In the genomic region with DNA sequence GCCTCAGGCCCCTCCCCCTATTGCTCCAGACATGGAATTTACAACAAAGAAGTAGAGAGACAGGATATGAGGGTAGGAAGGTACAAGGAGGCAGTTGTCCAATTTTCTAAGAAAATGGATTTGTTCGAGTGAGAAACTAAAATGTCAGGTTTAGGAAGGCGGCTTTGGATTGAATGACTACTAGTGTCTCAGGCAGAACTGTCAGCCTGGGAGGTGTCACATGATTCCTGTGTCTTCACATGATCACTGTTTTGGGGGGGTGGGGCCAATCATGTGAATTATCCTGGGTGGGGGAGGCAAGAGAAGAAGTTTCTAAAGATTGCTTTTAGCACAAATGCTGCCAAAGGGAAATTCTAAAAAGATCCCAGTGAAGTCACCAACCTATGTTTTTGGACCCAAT, we compare ENCODE assay signal across 11 cellular contexts. TPM values are rescaled to one million over a fixed set of nuclear protein-coding genes. Genes with fewer than 3 reads are reported as not detected.
DNase-seq lines count a peak whose midpoint lies in the region; TF ChIP-seq lines count a peak whose summit lies in the region.
"Had no signal": no experiment of that assay in that cellular context is flagged by ENCODE, and none has a peak within 500 bp of the region (broad histone marks: within the 10 kb centered on the region; RNA-seq: fewer than 3 reads in every experiment).

No MANE protein-coding gene starts in this region.

- H3K9ac ChIP-seq in SK-N-MC (ENCODE audit: insufficient read length) = peak overlapping the region; percentile 48
- H3K9ac ChIP-seq in skeletal muscle tissue (ENCODE audit: low read depth in 1 of 3, low read length in 3 of 3) = no peak overlapping the region

- peak; percentile 26 for DNase-seq in GM19238 (ENCODE audit: insufficient read length, low spot score)
- no peak for DNase-seq in SK-N-MC (ENCODE audit: low read depth, low spot score)
- peak; percentile 41 for DNase-seq in fibroblast of pulmonary artery (ENCODE audit: low read depth)
- no peak for DNase-seq in H4 (ENCODE audit: low spot score)
- DNase-seq in NCI-H510A (lab: John Stamatoyannopoulos, UW) = no peak
- no peak for DNase-seq in NCI-H1930 (lab: John Stamatoyannopoulos, UW)
- DNase-seq in NCI-H69 (lab: John Stamatoyannopoulos, UW) = no peak
- DNase-seq: EL, SHP77 treated with DMSO at 0.1 percent for 48 hours had no signal

- H3K27me3 ChIP-seq in skeletal muscle tissue (ENCODE audit: control insufficient read depth in 3 of 3, insufficient read depth in 3 of 3, low read length in 3 of 3) = no peaks in the 10 kb centered on the region

- peaks cover 24 to 42% (median 28%) of the 10 kb centered on the region in 3 donors for H3K4me1 ChIP-seq in skeletal muscle tissue (ENCODE audit: control insufficient read depth in 3 of 3, insufficient read depth in 3 of 3, low read length in 3 of 3)

- H3K9me3 ChIP-seq in SK-N-MC (ENCODE audit: low read depth, low read length) (no peaks in the 10 kb centered on the region), skeletal muscle tissue (ENCODE audit: control insufficient read depth in 3 of 3, low read length in 3 of 3) (no peaks in the 10 kb centered on the region)

- H3K4me3 ChIP-seq in SK-N-MC (peak overlapping the region; percentile 84), fibroblast of pulmonary artery (replicated peaks; ENCODE audit: low read depth, low read length) (no peak overlapping the region), skeletal muscle tissue (ENCODE audit: low read length in 3 of 3) (no peak overlapping the region)

- peaks cover 8% of the 10 kb centered on the region for H3K36me3 ChIP-seq in SK-N-MC (ENCODE audit: insufficient read depth, low read length)
- H3K36me3 ChIP-seq in skeletal muscle tissue (ENCODE audit: control insufficient read depth in 3 of 3, insufficient read depth in 3 of 3, low read length in 3 of 3) = peaks cover 0 to 3% (median 0%) of the 10 kb centered on the region in 3 donors

- peak overlapping the region; percentile 66 for H3K27ac ChIP-seq in SK-N-MC
- peak overlapping the region; percentile 73 for H3K27ac ChIP-seq in skeletal muscle tissue (ENCODE audit: low read depth, low read length)

- TF ChIP-seq CTCF in fibroblast of pulmonary artery (IDR thresholded peaks at IDR 0.05; ENCODE audit: low read length, missing control alignments) = no peak

RNA-seq across cellular contexts. Expression of gene SIRPA, which starts 2.3 kb away (rescaled TPM):
- 8.9 TPM for total RNA-seq in skeletal muscle tissue
- 6.8 and 10.6 TPM in 2 replicates for total RNA-seq in H4 (2014; rRNA removed; shearing (Covaris generic))
- total RNA-seq: activated T-helper 1 cell treated with anti-CD3 and anti-CD28 coated beads, Interleukin-12 subunit alpha, Interleukin-12 subunit beta, Interleukin-2, Interleukin-4 antibody, amounts not matched to agents 30 ng/mL and 10 ng/mL and 1 ng/mL, durations not matched to agents 14 hours and 24 hours and 36 hours had no signal

Comparison
In these comparisons a context has a peak if more than half of its experiments do, and no peak if none do; other contexts are left out.
1. DNase-seq: peak in GM19238 (single experiment) and fibroblast of pulmonary artery (single experiment); none in SK-N-MC (single experiment), H4 (single experiment), NCI-H510A (single experiment), NCI-H1930 (0 of 2) and NCI-H69 (single experiment).